In the genomic region with DNA sequence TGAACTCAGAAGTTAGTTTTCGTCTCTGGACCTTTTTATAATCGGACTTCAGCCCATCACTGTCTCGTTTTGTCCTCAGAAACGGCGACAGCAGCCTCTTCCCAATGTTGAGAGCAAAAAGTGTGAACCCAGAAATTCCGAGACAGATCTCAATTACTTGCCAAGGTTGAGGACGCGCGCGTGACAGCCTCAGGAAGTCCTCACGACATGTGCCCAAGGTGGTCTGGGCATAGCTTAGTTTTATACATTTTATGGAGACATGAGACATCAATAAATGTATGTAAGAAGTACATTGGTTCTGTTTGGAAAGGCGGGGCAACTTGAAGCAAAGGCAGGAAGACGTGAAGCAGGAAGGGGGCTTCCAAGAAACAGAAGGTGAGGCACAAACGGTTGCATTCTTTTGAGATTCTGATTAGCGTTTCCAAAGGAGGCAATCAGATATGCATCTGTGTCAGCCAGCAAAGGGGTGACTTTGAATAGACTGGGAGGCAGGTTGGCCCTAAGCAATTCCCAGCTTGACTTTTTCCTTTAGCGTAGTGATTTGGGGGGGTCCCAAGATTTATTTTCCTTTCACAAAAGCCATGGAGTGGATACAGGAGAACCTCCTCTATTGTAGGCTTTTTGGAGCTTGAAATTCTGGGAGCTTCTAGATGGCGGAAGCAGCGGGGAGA, we compare ENCODE assay signal across 8 cellular contexts. TPM values are rescaled to one million over a fixed set of nuclear protein-coding genes. Genes with fewer than 3 reads are reported as not detected.
DNase-seq lines count a peak whose midpoint lies in the region; ATAC-seq and TF ChIP-seq lines count a peak whose summit lies in the region.

No MANE protein-coding gene starts in this region.

- no peaks in the 10 kb centered on the region for H3K9me3 ChIP-seq in WERI-Rb-1 (ENCODE audit: severe bottlenecking)

- peaks cover 19% of the 10 kb centered on the region for H3K36me3 ChIP-seq in WERI-Rb-1

- in situ Hi-C loops in G401 (cut with HindIII; ENCODE audit: low sequenced_read_pairs), result no loop called here

- peak; percentile 15 for ATAC-seq in HG02623 (IDR thresholded peaks at IDR 0.05; ENCODE audit: unreplicated experiment)

- H3K27ac ChIP-seq in WERI-Rb-1, result peak overlapping the region; percentile 93

- peak overlapping the region; percentile 86 for H3K4me3 ChIP-seq in WERI-Rb-1 (ENCODE audit: low read depth, low read length)
- H3K4me3 ChIP-seq in retinal pigment epithelial cell (ENCODE audit: low read length), result peak overlapping the region; percentile 59

- H3K27me3 ChIP-seq in WERI-Rb-1 (ENCODE audit: insufficient read depth, low read depth, severe bottlenecking), result no peaks in the 10 kb centered on the region

- no peak for TF ChIP-seq CTCF in WERI-Rb-1 (IDR thresholded peaks at IDR 0.05; ENCODE audit: low read depth, low read length)
- TF ChIP-seq CTCF in retinal pigment epithelial cell (conservative IDR thresholded peaks at IDR 0.05; ENCODE audit: low read depth, low read length), result no peak

- DNase-seq in ELR (ENCODE audit: low read depth), result peak; percentile 45
- DNase-seq in WERI-Rb-1, result no peak
- DNase-seq in glomerular visceral epithelial cell (ENCODE audit: extremely low spot score), result peak; percentile 17
- DNase-seq in retinal pigment epithelial cell (ENCODE audit: low read depth), result no peak
- DNase-seq in G401 (ENCODE audit: low spot score), result no peak
- no peak for DNase-seq in activated CD4-positive, alpha-beta T cell treated with anti-CD3 and anti-CD28 coated beads, Interleukin-2, amount 50 U/mL, for 48 hours
- no peak for DNase-seq in H4 (ENCODE audit: low spot score)

RNA-seq across cellular contexts. Expression of gene ZNF747, which starts 0.6 kb away (rescaled TPM):
- total RNA-seq in G401 (2014; rRNA removed; shearing (Covaris generic)), result 0.12 TPM in 1 of 2 replicates, not detected in the other
- 1.5 and 2.6 TPM in 2 replicates for total RNA-seq in H4 (2014; rRNA removed; shearing (Covaris generic))

RNA-seq across cellular contexts. Expression of gene ZNF768, which starts 8.9 kb away (rescaled TPM):
- 96.8 and 108 TPM in 2 replicates for total RNA-seq in G401 (2014; rRNA removed; shearing (Covaris generic))
- total RNA-seq in H4 (2014; rRNA removed; shearing (Covaris generic)), result 22.7 and 29.2 TPM in 2 replicates

RNA-seq across cellular contexts. Expression of gene ZNF764, which starts 22.9 kb away (rescaled TPM):
- total RNA-seq in G401 (2014; rRNA removed; shearing (Covaris generic)), result 5.3 and 9.5 TPM in 2 replicates
- 3.2 and 5.2 TPM in 2 replicates for total RNA-seq in H4 (2014; rRNA removed; shearing (Covaris generic))

RNA-seq across cellular contexts. Expression of gene ZNF688, which starts 36.3 kb away (rescaled TPM):
- total RNA-seq in G401 (2014; rRNA removed; shearing (Covaris generic)), result 6.9 and 10.2 TPM in 2 replicates
- 3.1 and 6.0 TPM in 2 replicates for total RNA-seq in H4 (2014; rRNA removed; shearing (Covaris generic))

RNA-seq across cellular contexts. Expression of gene ZNF785, which starts 50.3 kb away (rescaled TPM):
- total RNA-seq in G401 (2014; rRNA removed; shearing (Covaris generic)), result not detected in 2 replicates
- total RNA-seq in H4 (2014; rRNA removed; shearing (Covaris generic)), result 1.3 and 3.1 TPM in 2 replicates

Comparison
In these comparisons a context has a peak if more than half of its experiments do, and no peak if none do; other contexts are left out.
1. DNase-seq: peak in ELR (single experiment) and glomerular visceral epithelial cell (single experiment); none in WERI-Rb-1 (single experiment), retinal pigment epithelial cell (single experiment), G401 (single experiment), activated CD4-positive, alpha-beta T cell treated with anti-CD3 and anti-CD28 coated beads, Interleukin-2, amount 50 U/mL, for 48 hours (0 of 2) and H4 (single experiment).